ENCODE assay signal across 22 cellular contexts in genomic region chr22:27504854-27505253, GRCh38.
"Had no signal": no experiment of that assay in that cellular context is flagged by ENCODE, and none has a peak within 500 bp of the region (broad histone marks: within the 10 kb centered on the region; RNA-seq: fewer than 3 reads in every experiment).

No MANE protein-coding gene starts in this region.

- DNase-seq: effector CD4-positive, alpha-beta T cell; endodermal cell; erythroblast; foreskin melanocyte; hippocampal formation; mucosa of descending colon; nucleus accumbens; ovary; retina; right lobe of liver; spleen; stimulated activated CD4-positive, alpha-beta T cell treated with anti-CD3 and anti-CD28 coated beads, Interleukin-15, amount 100 ng/mL, for 24 hours; stimulated activated CD4-positive, alpha-beta T cell treated with anti-CD3 and anti-CD28 coated beads, Interleukin-1b, Interleukin-23, amount 100 ng/mL, for 48 hours; stimulated activated CD4-positive, alpha-beta T cell treated with anti-CD3 and anti-CD28 coated beads, Interleukin-4, amount 100 ng/mL, for 24 hours; tibial artery; upper lobe of left lung had no signal

- H3K36me3 Mint-ChIP-seq: naive thymus-derived CD8-positive, alpha-beta T cell; stimulated activated memory B cell treated with anti-CD40 and anti-IgM and Interleukin-4, amounts not matched to agents 10 μg/mL and 1 μg/mL and 100 μg/mL, for 72 hours had no signal

- H3K9me3 Mint-ChIP-seq: stimulated activated naive CD8-positive, alpha-beta T cell treated with anti-CD3 and anti-CD28 coated beads, Interleukin-15, Interleukin-2, amounts not matched to agents 100 ng/mL and 50 ng/mL, for 24 hours had no signal

- H3K27ac ChIP-seq: coronary artery, heart left ventricle, ovary, right lobe of liver, spleen, tibial artery, upper lobe of left lung, vagina had no signal

- ATAC-seq: heart left ventricle; mucosa of descending colon; naive thymus-derived CD8-positive, alpha-beta T cell; right lobe of liver; stimulated activated memory B cell treated with anti-CD40 and anti-IgM and Interleukin-4, amounts not matched to agents 10 μg/mL and 1 μg/mL and 100 μg/mL, for 72 hours had no signal

- H3K9me3 ChIP-seq: mucosa of descending colon, ovary, right lobe of liver, tibial artery, upper lobe of left lung, vagina had no signal

- H3K4me3 ChIP-seq: coronary artery, heart left ventricle, mucosa of descending colon, ovary, right lobe of liver, spleen, tibial artery, upper lobe of left lung, vagina had no signal

- H3K27me3 ChIP-seq: heart left ventricle, ovary, right lobe of liver, tibial artery, upper lobe of left lung, vagina had no signal

- H3K27me3 Mint-ChIP-seq: stimulated activated memory B cell treated with anti-CD40 and anti-IgM and Interleukin-4, amounts not matched to agents 10 μg/mL and 1 μg/mL and 100 μg/mL, for 72 hours; stimulated activated naive CD8-positive, alpha-beta T cell treated with anti-CD3 and anti-CD28 coated beads, Interleukin-15, Interleukin-2, amounts not matched to agents 100 ng/mL and 50 ng/mL, for 24 hours had no signal

- H3K4me1 ChIP-seq: right lobe of liver, spleen, upper lobe of left lung, vagina had no signal

- H3K27ac Mint-ChIP-seq: endodermal cell; naive thymus-derived CD8-positive, alpha-beta T cell; stimulated activated memory B cell treated with anti-CD40 and anti-IgM and Interleukin-4, amounts not matched to agents 10 μg/mL and 1 μg/mL and 100 μg/mL, for 72 hours; stimulated activated naive CD8-positive, alpha-beta T cell treated with anti-CD3 and anti-CD28 coated beads, Interleukin-15, Interleukin-2, amounts not matched to agents 100 ng/mL and 50 ng/mL, for 24 hours had no signal

- H3K4me3 Mint-ChIP-seq: endodermal cell; naive thymus-derived CD8-positive, alpha-beta T cell; stimulated activated memory B cell treated with anti-CD40 and anti-IgM and Interleukin-4, amounts not matched to agents 10 μg/mL and 1 μg/mL and 100 μg/mL, for 72 hours; stimulated activated naive CD8-positive, alpha-beta T cell treated with anti-CD3 and anti-CD28 coated beads, Interleukin-15, Interleukin-2, amounts not matched to agents 100 ng/mL and 50 ng/mL, for 24 hours had no signal

- H3K4me1 Mint-ChIP-seq: naive thymus-derived CD8-positive, alpha-beta T cell; stimulated activated memory B cell treated with anti-CD40 and anti-IgM and Interleukin-4, amounts not matched to agents 10 μg/mL and 1 μg/mL and 100 μg/mL, for 72 hours had no signal

- H3K36me3 ChIP-seq: heart left ventricle, ovary, right lobe of liver, spleen, tibial artery, upper lobe of left lung, vagina had no signal
